ENCODE assay signal across 28 cellular contexts in genomic region chr1:45573231-45573804, GRCh38. TPM values are rescaled to one million over a fixed set of nuclear protein-coding genes. Genes with fewer than 3 reads are reported as not detected.
A peak's percentile ranks its signal among the peaks of the same experiment; 100 is the strongest.
DNase-seq lines count a peak whose midpoint lies in the region; ATAC-seq, FAIRE-seq and TF ChIP-seq lines count a peak whose summit lies in the region.
"Had no signal": no experiment of that assay in that cellular context is flagged by ENCODE, and none has a peak within 500 bp of the region (broad histone marks: within the 10 kb centered on the region; RNA-seq: fewer than 3 reads in every experiment).

No MANE protein-coding gene starts in this region.

- peaks cover 8% of the 10 kb centered on the region for H3K36me3 ChIP-seq in BJ (ENCODE audit: control insufficient read depth, insufficient read depth, low read length)
- H3K36me3 ChIP-seq in K562 (ENCODE audit: control insufficient read depth, insufficient read depth, low read length) = peaks cover 28% of the 10 kb centered on the region; the same call in 2 of the 3 replicates
- H3K36me3 ChIP-seq in ascending aorta = peaks cover 8 to 14% of the 10 kb centered on the region in 2 donors
- H3K36me3 ChIP-seq: breast epithelium had no signal

- H3K27me3 Mint-ChIP-seq in HFFc6 (ENCODE audit: insufficient read depth) = no peaks in the 10 kb centered on the region; the same call in 1 of the 2 replicates
- H3K27me3 Mint-ChIP-seq in nephron (ENCODE audit: low read depth) = no peaks in the 10 kb centered on the region
- H3K27me3 Mint-ChIP-seq: CD4-positive, alpha-beta memory T cell; dendritic cell treated with granulocyte-macrophage colony-stimulating factor and Interleukin-4, amounts not matched to agents 40 ng/mL and 50 ng/mL, for 4 days; natural killer cell treated with Interleukin-12 subunit alpha and Interleukin-12 subunit beta and Interleukin-15 and Interleukin-18, amount 100 ng/mL, for 72 hours; progenitor cell of endocrine pancreas had no signal

- H3K27ac Mint-ChIP-seq in HFFc6 (no peak overlapping the region), nephron (peak overlapping the region in 2 of 3 experiments; percentile 45 to 61)
- H3K27ac Mint-ChIP-seq: activated T-helper 2 cell treated with anti-CD3 and anti-CD28 coated beads, Interferon-gamma antibody, Interleukin-2, Interleukin-4, amounts not matched to agents 10 μg/mL and 5 μg/mL and 100 μg/mL, durations not matched to agents 14 hours and 24 hours and 36 hours; dendritic cell treated with granulocyte-macrophage colony-stimulating factor and Interleukin-4, amounts not matched to agents 40 ng/mL and 50 ng/mL, for 4 days; immature natural killer cell; natural killer cell treated with Interleukin-12 subunit alpha and Interleukin-12 subunit beta and Interleukin-15 and Interleukin-18, amount 100 ng/mL, for 72 hours; progenitor cell of endocrine pancreas; stimulated activated effector memory CD8-positive, alpha-beta T cell treated with anti-CD3 and anti-CD28 coated beads, Interleukin-12 subunit alpha, Interleukin-12 subunit beta, amount 100 ng/mL, for 72 hours had no signal

- 11% methylated on average over 3 of the region's 3 CpGs for WGBS in K562 (ENCODE audit: insufficient coverage, low coverage, missing lambda C conversion rate)

- 0 out of 2 replicates have a peak, but pooled peaks cover 7% of the 10 kb centered on the region for H4K20me1 ChIP-seq in K562 (replicated peaks; ENCODE audit: control insufficient read depth, insufficient read depth, low read length)

- peak overlapping the region; percentile 36; the same call in 1 of the 2 replicates for H3K4me2 ChIP-seq in K562 (ENCODE audit: insufficient read depth, low read length)

- H3K9me1 ChIP-seq in K562 (ENCODE audit: control insufficient read depth, insufficient read depth, low read length) = no peaks in the 10 kb centered on the region

- peak overlapping the region in 1 of 2 experiments; percentile 54; a peak in 2 of 4 replicates for H3K9ac ChIP-seq in K562 (ENCODE audit: insufficient read depth in 1 of 2, low read depth in 2 of 2, low read length in 2 of 2)
- H3K9ac ChIP-seq: GM23248 had no signal

- H3K9me3 Mint-ChIP-seq in HFFc6 (no peaks in the 10 kb centered on the region), nephron (no peaks in the 10 kb centered on the region)
- H3K9me3 Mint-ChIP-seq: activated T-helper 2 cell treated with anti-CD3 and anti-CD28 coated beads, Interferon-gamma antibody, Interleukin-2, Interleukin-4, amounts not matched to agents 10 μg/mL and 5 μg/mL and 100 μg/mL, durations not matched to agents 14 hours and 24 hours and 36 hours; CD4-positive, alpha-beta memory T cell; dendritic cell treated with granulocyte-macrophage colony-stimulating factor and Interleukin-4, amounts not matched to agents 40 ng/mL and 50 ng/mL, for 4 days; immature natural killer cell; natural killer cell treated with Interleukin-12 subunit alpha and Interleukin-12 subunit beta and Interleukin-15 and Interleukin-18, amount 100 ng/mL, for 72 hours; stimulated activated effector memory CD8-positive, alpha-beta T cell treated with anti-CD3 and anti-CD28 coated beads, Interleukin-12 subunit alpha, Interleukin-12 subunit beta, amount 100 ng/mL, for 72 hours had no signal

- BruUV-seq in K562 (replicated peaks; lab: Mats Ljungman, UMichigan) = no TSS peak

- peak; percentile 76 for ATAC-seq in K562
- no peak for ATAC-seq in foreskin keratinocyte
- ATAC-seq in GM21825 (IDR thresholded peaks at IDR 0.05; ENCODE audit: unreplicated experiment) = no peak
- ATAC-seq: left ventricle myocardium superior; natural killer cell treated with Interleukin-12 subunit alpha and Interleukin-12 subunit beta and Interleukin-15 and Interleukin-18, amount 100 ng/mL, for 72 hours; stimulated activated effector memory CD8-positive, alpha-beta T cell treated with anti-CD3 and anti-CD28 coated beads, Interleukin-12 subunit alpha, Interleukin-12 subunit beta, amount 100 ng/mL, for 72 hours had no signal

- no peak; the same call in 1 of the 2 replicates for TF ChIP-seq POLR2A in K562 (conservative IDR thresholded peaks at IDR 0.05)

- no peak for TF ChIP-seq RAD21 in K562 (CRISPR knock-in tag; conservative IDR thresholded peaks at IDR 0.05 in 1 of 2, IDR thresholded peaks at IDR 0.05 in 1 of 2)

- H3K4me3 Mint-ChIP-seq in HFFc6 = no peak overlapping the region
- H3K4me3 Mint-ChIP-seq in nephron = no peak overlapping the region
- H3K4me3 Mint-ChIP-seq: CD4-positive, alpha-beta memory T cell; dendritic cell treated with granulocyte-macrophage colony-stimulating factor and Interleukin-4, amounts not matched to agents 40 ng/mL and 50 ng/mL, for 4 days; immature natural killer cell; natural killer cell treated with Interleukin-12 subunit alpha and Interleukin-12 subunit beta and Interleukin-15 and Interleukin-18, amount 100 ng/mL, for 72 hours; stimulated activated effector memory CD8-positive, alpha-beta T cell treated with anti-CD3 and anti-CD28 coated beads, Interleukin-12 subunit alpha, Interleukin-12 subunit beta, amount 100 ng/mL, for 72 hours had no signal

- peaks cover 6% of the 10 kb centered on the region for H3K4me1 Mint-ChIP-seq in HFFc6 (ENCODE audit: low read depth)
- no peaks in the 10 kb centered on the region for H3K4me1 Mint-ChIP-seq in nephron
- H3K4me1 Mint-ChIP-seq: immature natural killer cell had no signal

- POLR2A ChIA-PET in BJ (lab: Charles Lee) = no interaction called here
- POLR2A ChIA-PET in K562 (lab: Yijun Ruan, JAX) = interaction anchor here (1.2 to 10.3 kb wide), 4 partner anchors 9 to 224 kb away, joined by 4 to 135 read pairs (median 37); partner anchors contain the start of genes NASP and PRDX1

- in situ Hi-C loops in K562 (cut with MboI) = loop anchor here (5.0 kb wide), 1 partner anchor 216 kb away; no protein-coding TSS in a partner anchor

- TF ChIP-seq CTCF in BJ (IDR thresholded peaks at IDR 0.05; ENCODE audit: insufficient read depth, low read depth, low read length) (peak; percentile 16; the same call in 1 of the 2 replicates), HFFc6 (IDR thresholded peaks at IDR 0.05) (peak; percentile 24; the same call in 1 of the 2 replicates), K562 (IDR thresholded peaks at IDR 0.05 in 2 of 3, conservative IDR thresholded peaks at IDR 0.05 in 1 of 3; ENCODE audit: insufficient read depth in 2 of 3, low read depth in 1 of 3, low read length in 3 of 3) (no peak), nephron (IDR thresholded peaks at IDR 0.05; ENCODE audit: unreplicated experiment in 3 of 3) (no peak), foreskin keratinocyte (conservative IDR thresholded peaks at IDR 0.05) (no peak), ascending aorta (IDR thresholded peaks at IDR 0.05) (no peak)

- TF ChIP-seq EP300 in K562 (IDR thresholded peaks at IDR 0.05; ENCODE audit: low read length) = no peak

- H3K36me3 Mint-ChIP-seq in HFFc6 (ENCODE audit: low read depth) (peaks cover under 1% of the 10 kb centered on the region; the same call in 1 of the 2 replicates), nephron (ENCODE audit: low read depth) (peaks cover 10% of the 10 kb centered on the region)

- no peak for FAIRE-seq in K562 (lab: Jason Lieb, UNC)
- FAIRE-seq: GM12892 had no signal

- H3K27ac ChIP-seq in K562 (ENCODE audit: extremely low read depth, low read depth, low read length) = peak overlapping the region; percentile 64; the same call in 2 of the 3 replicates
- H3K27ac ChIP-seq in foreskin keratinocyte = no peak overlapping the region
- H3K27ac ChIP-seq in ascending aorta = no peak overlapping the region
- H3K27ac ChIP-seq: breast epithelium, GM23248, skin epidermis, thoracic aorta had no signal

- H2AFZ ChIP-seq in K562 (ENCODE audit: low read depth, low read length) = peak overlapping the region; percentile 91
- H2AFZ ChIP-seq: GM23248 had no signal

- H3K79me2 ChIP-seq in K562 (ENCODE audit: control insufficient read depth, insufficient read depth, low read length) = no peaks in the 10 kb centered on the region

- intact Hi-C loops in K562 (cut with micrococcal nuclease) (loop anchor here (10.0 kb wide), 1 partner anchor 559 kb away; the partner anchor contains the start of genes HECTD3 and UROD), ascending aorta (cut with DNase I) (loop anchor here (5.0 kb wide), 1 partner anchor 561 kb away; the partner anchor contains the start of genes HECTD3 and UROD)

- CTCF ChIA-PET in BJ (lab: Yijun Ruan, JAX) (interaction anchor here (6.6 kb wide), 1 partner anchor 9 kb away, joined by 66 read pairs; the partner anchor contains the start of gene NASP), K562 (lab: Yijun Ruan, JAX; ENCODE audit: low intra/inter-chr PET ratio) (no interaction called here)

- H3K9me3 ChIP-seq in K562 (replicated peaks; ENCODE audit: control insufficient read depth, insufficient read depth, low read depth, low read length) = no peaks in the 10 kb centered on the region
- no peaks in the 10 kb centered on the region for H3K9me3 ChIP-seq in ascending aorta
- H3K9me3 ChIP-seq: breast epithelium, thoracic aorta had no signal

- DNase-seq in BJ (ENCODE audit: low read depth) = no peak
- no peak for DNase-seq in HFFc6
- DNase-seq in K562 (ENCODE audit: extremely low read depth in 1 of 4, low spot score in 3 of 4) = peak in 1 of 4 experiments; percentile 75
- DNase-seq in foreskin keratinocyte = no peak
- DNase-seq in ascending aorta (ENCODE audit: low spot score in 2 of 2) = no peak
- DNase-seq in NCI-H1694 treated with DMSO at 0.1 percent for 48 hours (lab: John Stamatoyannopoulos, UW) = no peak
- DNase-seq: activated CD4-positive, alpha-beta T cell treated with anti-CD3 and anti-CD28 coated beads, Interleukin-2, amount 50 U/mL, for 4 hours; activated CD8-positive, alpha-beta memory T cell treated with anti-CD3 and anti-CD28 coated beads, Interleukin-2, amount 50 U/mL, for 4 hours; CD4-positive, alpha-beta memory T cell; DMS153; GM23248; head of caudate nucleus; immature natural killer cell; left ventricle myocardium superior; NCI-H1417; NCI-H510A treated with DMSO at 0.1 percent for 48 hours; stimulated activated CD4-positive, alpha-beta T cell treated with anti-CD3 and anti-CD28 coated beads, Interleukin-1b, Interleukin-23, amount 100 ng/mL, for 48 hours had no signal

- H3K4me3 ChIP-seq in BJ (ENCODE audit: low read depth, low read length) = no peak overlapping the region
- no peak overlapping the region for H3K4me3 ChIP-seq in K562
- no peak overlapping the region for H3K4me3 ChIP-seq in ascending aorta
- H3K4me3 ChIP-seq: breast epithelium, GM23248, skin epidermis, thoracic aorta had no signal

- H3K27me3 ChIP-seq in BJ (ENCODE audit: control insufficient read depth, insufficient read depth, low read length) = no peaks in the 10 kb centered on the region
- no peaks in the 10 kb centered on the region for H3K27me3 ChIP-seq in K562 (ENCODE audit: control insufficient read depth in 2 of 2, insufficient read depth in 2 of 2, low read length in 2 of 2)
- H3K27me3 ChIP-seq in foreskin keratinocyte = no peaks in the 10 kb centered on the region
- H3K27me3 ChIP-seq in ascending aorta = no peaks in the 10 kb centered on the region
- H3K27me3 ChIP-seq: breast epithelium had no signal

- H3K4me1 ChIP-seq in K562 (replicated peaks in 1 of 2; ENCODE audit: control insufficient read depth in 2 of 2, insufficient read depth in 2 of 2, low read length in 2 of 2) (peaks cover 11 to 22% of the 10 kb centered on the region in 2 experiments), foreskin keratinocyte (no peaks in the 10 kb centered on the region), ascending aorta (no peaks in the 10 kb centered on the region)
- H3K4me1 ChIP-seq: breast epithelium had no signal

RNA-seq across cellular contexts. Expression of gene NASP, which starts 10.5 kb away (rescaled TPM):
- polyA plus RNA-seq in BJ (2011; rRNA removed) (42.0 and 43.9 TPM in 2 replicates), K562 (2011; rRNA removed) (279 and 361 TPM in 2 replicates), K562 (2014; fragmentation: Illumina TruSeq; extraction: Trizol) (471 and 546 TPM in 2 replicates), K562 (2014; fragmentation: Nextera tagmentation; extraction: Ambion mirVana) (100 to 1,000 TPM; 199 to 369 TPM), K562 (2014; rRNA removed) (496 and 578 TPM in 2 replicates), foreskin keratinocyte (112 and 150 TPM in 2 replicates)
- polyA minus RNA-seq in BJ (2011; rRNA and poly(A)+ RNA removed) = 25.7 TPM in 2 replicates
- 10 to 100 TPM; 41.6 to 77.7 (median 72.1) TPM for total RNA-seq in HFFc6 (2021; fragmentation: NEBNext Ultra II Directional; extraction: Animal tissue kit (Norgen Biotek cat#: 25700))
- total RNA-seq in K562 (2011; cell fraction: chromatin; rRNA removed; ENCODE audit: low replicate concordance) = 238 and 493 TPM in 2 replicates
- 142 and 174 TPM in 2 replicates for total RNA-seq in K562 (2011; cell fraction: nucleolus; rRNA removed)
- 284 and 450 TPM in 2 replicates for total RNA-seq in K562 (2011; cell fraction: nucleoplasm; rRNA removed)
- total RNA-seq in K562 (2014; rRNA removed) (348 and 419 TPM in 2 replicates), K562 (2014; rRNA removed; fragmentation: Illumina TruSeq; extraction: Trizol) (452 and 498 TPM in 2 replicates), K562 (2015; rRNA removed; fragmentation: Illumina TruSeq; extraction: Trizol) (479 and 526 TPM in 2 replicates), K562 (2021) (297 and 341 TPM in 2 replicates), foreskin keratinocyte (107 and 146 TPM in 2 replicates), ascending aorta (49.1 TPM)
- 164 and 221 TPM in 2 replicates for polyA plus RNA-seq in K562 (2011; cell fraction: cytosol; rRNA removed)
- polyA plus RNA-seq in K562 (2011; cell fraction: nucleus; rRNA removed) = 319 and 321 TPM in 2 replicates
- polyA plus RNA-seq in K562 (2012) = 265 and 362 TPM in 2 replicates
- polyA minus RNA-seq in K562 (2011; rRNA and poly(A)+ RNA removed) = 269 and 276 TPM in 2 replicates
- polyA minus RNA-seq in K562 (2011; cell fraction: cytosol; rRNA and poly(A)+ RNA removed) = 152 and 212 TPM in 2 replicates
- 132 and 189 TPM in 2 replicates for polyA minus RNA-seq in K562 (2011; cell fraction: nucleus; rRNA and poly(A)+ RNA removed)

RNA-seq across cellular contexts. Expression of gene AKR1A1, which starts 22.7 kb away (rescaled TPM):
- 161 and 188 TPM in 2 replicates for polyA plus RNA-seq in BJ (2011; rRNA removed)
- 70.5 and 117 TPM in 2 replicates for polyA minus RNA-seq in BJ (2011; rRNA and poly(A)+ RNA removed)
- 100 to 1,000 TPM; 105 to 125 (median 119) TPM for total RNA-seq in HFFc6 (2021; fragmentation: NEBNext Ultra II Directional; extraction: Animal tissue kit (Norgen Biotek cat#: 25700))
- 130 and 233 TPM in 2 replicates for total RNA-seq in K562 (2011; cell fraction: chromatin; rRNA removed; ENCODE audit: low replicate concordance)
- 180 and 202 TPM in 2 replicates for total RNA-seq in K562 (2011; cell fraction: nucleolus; rRNA removed)
- 172 and 179 TPM in 2 replicates for total RNA-seq in K562 (2011; cell fraction: nucleoplasm; rRNA removed)
- total RNA-seq in K562 (2014; rRNA removed) = 98.6 and 121 TPM in 2 replicates
- total RNA-seq in K562 (2014; rRNA removed; fragmentation: Illumina TruSeq; extraction: Trizol) = 99.7 and 132 TPM in 2 replicates
- 126 and 127 TPM in 2 replicates for total RNA-seq in K562 (2015; rRNA removed; fragmentation: Illumina TruSeq; extraction: Trizol)
- total RNA-seq in K562 (2021) = 142 and 177 TPM in 2 replicates
- polyA plus RNA-seq in K562 (2011; rRNA removed) = 211 and 285 TPM in 2 replicates
- polyA plus RNA-seq in K562 (2011; cell fraction: cytosol; rRNA removed) = 210 and 307 TPM in 2 replicates
- polyA plus RNA-seq in K562 (2011; cell fraction: nucleus; rRNA removed) = 171 and 202 TPM in 2 replicates
- polyA plus RNA-seq in K562 (2012) = 173 and 250 TPM in 2 replicates
- 139 TPM in 2 replicates for polyA plus RNA-seq in K562 (2014; fragmentation: Illumina TruSeq; extraction: Trizol)
- polyA plus RNA-seq in K562 (2014; fragmentation: Nextera tagmentation; extraction: Ambion mirVana) = 100 to 1,000 TPM in 1 of 2 experiments, 10 to 100 TPM in 1; 68.6 to 114 TPM
- 150 and 184 TPM in 2 replicates for polyA plus RNA-seq in K562 (2014; rRNA removed)
- 165 and 169 TPM in 2 replicates for polyA minus RNA-seq in K562 (2011; rRNA and poly(A)+ RNA removed)
- 102 and 104 TPM in 2 replicates for polyA minus RNA-seq in K562 (2011; cell fraction: cytosol; rRNA and poly(A)+ RNA removed)
- polyA minus RNA-seq in K562 (2011; cell fraction: nucleus; rRNA and poly(A)+ RNA removed) = 66.4 and 89.5 TPM in 2 replicates
- 144 and 153 TPM in 2 replicates for total RNA-seq in foreskin keratinocyte
- 142 and 150 TPM in 2 replicates for polyA plus RNA-seq in foreskin keratinocyte
- 77.5 TPM for total RNA-seq in ascending aorta

RNA-seq across cellular contexts. Expression of gene CCDC17, which starts 50.5 kb away (rescaled TPM):
- 0.10 and 0.29 TPM in 2 replicates for polyA plus RNA-seq in BJ (2011; rRNA removed)
- polyA minus RNA-seq in BJ (2011; rRNA and poly(A)+ RNA removed) = 1.3 and 1.6 TPM in 2 replicates
- total RNA-seq in HFFc6 (2021; fragmentation: NEBNext Ultra II Directional; extraction: Animal tissue kit (Norgen Biotek cat#: 25700)) = under 1 TPM; 0.24 to 0.79 (median 0.31) TPM
- 10.6 and 21.6 TPM in 2 replicates for total RNA-seq in K562 (2011; cell fraction: chromatin; rRNA removed; ENCODE audit: low replicate concordance)
- total RNA-seq in K562 (2011; cell fraction: nucleolus; rRNA removed) = 10.8 and 12.8 TPM in 2 replicates
- 9.5 and 12.6 TPM in 2 replicates for total RNA-seq in K562 (2011; cell fraction: nucleoplasm; rRNA removed)
- 0.82 and 2.1 TPM in 2 replicates for total RNA-seq in K562 (2014; rRNA removed)
- 0.62 and 0.73 TPM in 2 replicates for total RNA-seq in K562 (2014; rRNA removed; fragmentation: Illumina TruSeq; extraction: Trizol)
- 1.1 and 1.3 TPM in 2 replicates for total RNA-seq in K562 (2015; rRNA removed; fragmentation: Illumina TruSeq; extraction: Trizol)
- 2.0 and 2.4 TPM in 2 replicates for total RNA-seq in K562 (2021)
- 0.85 and 1.4 TPM in 2 replicates for polyA plus RNA-seq in K562 (2011; rRNA removed)
- polyA plus RNA-seq in K562 (2011; cell fraction: cytosol; rRNA removed) = 0.78 and 0.98 TPM in 2 replicates
- 9.2 and 13.3 TPM in 2 replicates for polyA plus RNA-seq in K562 (2011; cell fraction: nucleus; rRNA removed)
- 0.56 and 1.4 TPM in 2 replicates for polyA plus RNA-seq in K562 (2012)
- 0.51 and 0.54 TPM in 2 replicates for polyA plus RNA-seq in K562 (2014; fragmentation: Illumina TruSeq; extraction: Trizol)
- polyA plus RNA-seq in K562 (2014; fragmentation: Nextera tagmentation; extraction: Ambion mirVana) = under 1 TPM; 0.20 TPM
- polyA plus RNA-seq in K562 (2014; rRNA removed) = 1.4 and 1.6 TPM in 2 replicates
- 1.3 and 1.7 TPM in 2 replicates for polyA minus RNA-seq in K562 (2011; rRNA and poly(A)+ RNA removed)
- 0.76 and 0.91 TPM in 2 replicates for polyA minus RNA-seq in K562 (2011; cell fraction: cytosol; rRNA and poly(A)+ RNA removed)
- polyA minus RNA-seq in K562 (2011; cell fraction: nucleus; rRNA and poly(A)+ RNA removed) = 3.5 and 3.7 TPM in 2 replicates
- total RNA-seq in foreskin keratinocyte = 0.46 and 0.48 TPM in 2 replicates
- polyA plus RNA-seq in foreskin keratinocyte = 0.19 and 0.20 TPM in 2 replicates
- not detected for total RNA-seq in ascending aorta

RNA-seq across cellular contexts. Expression of gene PRDX1, which starts 51.6 kb away (rescaled TPM):
- 414 and 752 TPM in 2 replicates for polyA plus RNA-seq in BJ (2011; rRNA removed)
- polyA minus RNA-seq in BJ (2011; rRNA and poly(A)+ RNA removed) = 86.6 and 111 TPM in 2 replicates
- 1,000 to 10,000 TPM in 3 of 6 experiments, 100 to 1,000 TPM in 3; 798 to 1,123 (median 999) TPM for total RNA-seq in HFFc6 (2021; fragmentation: NEBNext Ultra II Directional; extraction: Animal tissue kit (Norgen Biotek cat#: 25700))
- 79.5 and 95.5 TPM in 2 replicates for total RNA-seq in K562 (2011; cell fraction: chromatin; rRNA removed; ENCODE audit: low replicate concordance)
- 122 and 130 TPM in 2 replicates for total RNA-seq in K562 (2011; cell fraction: nucleolus; rRNA removed)
- 143 and 148 TPM in 2 replicates for total RNA-seq in K562 (2011; cell fraction: nucleoplasm; rRNA removed)
- 748 and 796 TPM in 2 replicates for total RNA-seq in K562 (2014; rRNA removed)
- 1,380 and 1,529 TPM in 2 replicates for total RNA-seq in K562 (2014; rRNA removed; fragmentation: Illumina TruSeq; extraction: Trizol)
- 989 and 1,002 TPM in 2 replicates for total RNA-seq in K562 (2015; rRNA removed; fragmentation: Illumina TruSeq; extraction: Trizol)
- total RNA-seq in K562 (2021) = 894 and 993 TPM in 2 replicates
- 864 and 1,258 TPM in 2 replicates for polyA plus RNA-seq in K562 (2011; rRNA removed)
- 427 and 691 TPM in 2 replicates for polyA plus RNA-seq in K562 (2011; cell fraction: cytosol; rRNA removed)
- 136 and 272 TPM in 2 replicates for polyA plus RNA-seq in K562 (2011; cell fraction: nucleus; rRNA removed)
- polyA plus RNA-seq in K562 (2012) = 541 and 1,089 TPM in 2 replicates
- 981 and 1,045 TPM in 2 replicates for polyA plus RNA-seq in K562 (2014; fragmentation: Illumina TruSeq; extraction: Trizol)
- polyA plus RNA-seq in K562 (2014; fragmentation: Nextera tagmentation; extraction: Ambion mirVana) = 1,000 to 10,000 TPM; 2,282 to 2,388 TPM
- polyA plus RNA-seq in K562 (2014; rRNA removed) = 1,029 and 1,274 TPM in 2 replicates
- 657 and 807 TPM in 2 replicates for polyA minus RNA-seq in K562 (2011; rRNA and poly(A)+ RNA removed)
- 159 and 222 TPM in 2 replicates for polyA minus RNA-seq in K562 (2011; cell fraction: cytosol; rRNA and poly(A)+ RNA removed)
- 41.1 and 70.9 TPM in 2 replicates for polyA minus RNA-seq in K562 (2011; cell fraction: nucleus; rRNA and poly(A)+ RNA removed)
- 680 and 737 TPM in 2 replicates for total RNA-seq in foreskin keratinocyte
- 906 and 916 TPM in 2 replicates for polyA plus RNA-seq in foreskin keratinocyte
- 245 TPM for total RNA-seq in ascending aorta

Comparison
In these comparisons a context has a peak if more than half of its experiments do, and no peak if none do; other contexts are left out.
1. CTCF ChIP-seq: peak in BJ (single experiment) and HFFc6 (single experiment); none in K562 (0 of 3), nephron (0 of 3), foreskin keratinocyte (single experiment) and ascending aorta (0 of 3).